In genomic region chr7:87506243-87507180, GRCh38 we compare ENCODE assay signal across 8 cellular contexts. TPM values are rescaled to one million over a fixed set of nuclear protein-coding genes. Genes with fewer than 3 reads are reported as not detected.
DNase-seq lines count a peak whose midpoint lies in the region; ATAC-seq and TF ChIP-seq lines count a peak whose summit lies in the region.

No MANE protein-coding gene starts in this region.

- no peaks in the 10 kb centered on the region for H3K9me3 ChIP-seq in right atrium auricular region

- H3K4me1 ChIP-seq in ACC112 (ENCODE audit: control insufficient read depth, insufficient read depth, low read length, unreplicated experiment) (no peaks in the 10 kb centered on the region), right atrium auricular region (no peaks in the 10 kb centered on the region)

- no peaks in the 10 kb centered on the region for H3K36me3 ChIP-seq in ACC112 (ENCODE audit: insufficient read depth, low read length)
- H3K36me3 ChIP-seq in right atrium auricular region: no peaks in the 10 kb centered on the region

- H3K79me2 ChIP-seq in ACC112 (ENCODE audit: control insufficient read depth, insufficient read depth, low read length, unreplicated experiment): no peaks in the 10 kb centered on the region

- H2AFZ ChIP-seq in ACC112 (ENCODE audit: low read length, unreplicated experiment): peak overlapping the region; percentile 46

- H3K4me3 ChIP-seq in ACC112 (ENCODE audit: low read depth, low read length): no peak overlapping the region
- no peak overlapping the region for H3K4me3 ChIP-seq in right atrium auricular region

- in situ Hi-C loops in SK-MEL-5 (cut with HindIII; ENCODE audit: low pct_unique_long_range_greater_than_20kb, low sequenced_read_pairs): no loop called here

- H3K27ac ChIP-seq in ACC112 (ENCODE audit: low read depth, low read length) (no peak overlapping the region), right atrium auricular region (no peak overlapping the region)

- peak; percentile 41 for ATAC-seq in GM18868 (IDR thresholded peaks at IDR 0.05; ENCODE audit: unreplicated experiment)
- ATAC-seq in HG03135 (IDR thresholded peaks at IDR 0.05; ENCODE audit: unreplicated experiment): no peak
- no peak for ATAC-seq in HG03108 (IDR thresholded peaks at IDR 0.05; ENCODE audit: unreplicated experiment)
- no peak for ATAC-seq in HG02571 (IDR thresholded peaks at IDR 0.05; ENCODE audit: unreplicated experiment)

- peak; percentile 61 for DNase-seq in SK-MEL-5 (ENCODE audit: low read depth, low spot score)
- DNase-seq in right atrium auricular region (ENCODE audit: low spot score): no peak
- DNase-seq in D341Med (ENCODE audit: low spot score): no peak

- peak; percentile 29 to 62 for TF ChIP-seq CTCF in right atrium auricular region (IDR thresholded peaks at IDR 0.05)

- H3K27me3 ChIP-seq in ACC112 (ENCODE audit: insufficient read depth, low read length) (peaks cover 10% of the 10 kb centered on the region; the same call in 1 of the 2 replicates), right atrium auricular region (no peaks in the 10 kb centered on the region)

RNA-seq across cellular contexts. Expression of gene ABCB4, which starts 31.0 kb away (rescaled TPM):
- total RNA-seq in SK-MEL-5 (2014; rRNA removed; shearing (Covaris generic)): 10.1 and 10.7 TPM in 2 replicates
- polyA plus RNA-seq in SK-MEL-5 (2015; cell fraction: cytosol; rRNA removed): 2.5 and 3.8 TPM in 2 replicates
- polyA plus RNA-seq in SK-MEL-5 (2015; cell fraction: nucleus; rRNA removed): 2.9 and 3.6 TPM in 2 replicates
- 1 to 10 TPM; 4.2 to 7.4 TPM for total RNA-seq in right atrium auricular region
